7 cellular contexts compared by ENCODE assay signal in genomic region chrX:24146283-24146865, GRCh38. TPM values are rescaled to one million over a fixed set of nuclear protein-coding genes. Genes with fewer than 3 reads are reported as not detected.
A peak's percentile ranks its signal among the peaks of the same experiment; 100 is the strongest.
DNase-seq lines count a peak whose midpoint lies in the region; ATAC-seq and TF ChIP-seq lines count a peak whose summit lies in the region.

No MANE protein-coding gene starts in this region.

- H3K4me3 Mint-ChIP-seq in GM23338: no peak overlapping the region

- H3K27me3 Mint-ChIP-seq in GM23338 (ENCODE audit: insufficient read depth, low read depth, poor library complexity): no peaks in the 10 kb centered on the region

- DNase-seq in GM23338 (ENCODE audit: low spot score) (no peak), Panc1 (ENCODE audit: low read depth, low spot score) (no peak), fibroblast of gingiva (ENCODE audit: low read depth) (peak; percentile 55), smooth muscle cell (lab: John Stamatoyannopoulos, UW; ENCODE audit: unreplicated experiment) (no peak)
- DNase-seq in activated CD4-positive, CD25-positive, alpha-beta regulatory T cell treated with anti-CD3 and anti-CD28 coated beads, Interleukin-2, amount 50 U/mL, for 72 hours: no peak

- H3K4me1 ChIP-seq in GM23338 (ENCODE audit: insufficient read depth): peaks cover 27% of the 10 kb centered on the region
- peaks cover 19% of the 10 kb centered on the region; the same call in 1 of the 2 replicates for H3K4me1 ChIP-seq in Panc1 (ENCODE audit: control insufficient read depth, insufficient read depth, low read length)
- H3K4me1 ChIP-seq in smooth muscle cell (ENCODE audit: low read depth): peaks cover 29% of the 10 kb centered on the region

- POLR2A ChIA-PET in Panc1 (lab: Charles Lee): interaction anchor here (0.7 kb wide), 1 partner anchor 322 kb away, joined by 5 read pairs; no protein-coding TSS in a partner anchor

- no TSS peak for BruUV-seq in Panc1 (replicated peaks; lab: Mats Ljungman, UMichigan)

- H3K9ac ChIP-seq in smooth muscle cell (ENCODE audit: low read depth): peak overlapping the region; percentile 48

- no peaks in the 10 kb centered on the region for H4K20me1 ChIP-seq in GM23338 (replicated peaks; ENCODE audit: insufficient read depth)
- peaks cover 10% of the 10 kb centered on the region for H4K20me1 ChIP-seq in smooth muscle cell (ENCODE audit: low read depth)

- in situ Hi-C loops in Panc1 (cut with HindIII; ENCODE audit: low pct_unique_long_range_greater_than_20kb, low sequenced_read_pairs): no loop called here

- H3K9me2 ChIP-seq in GM23338 (ENCODE audit: insufficient read depth): no peaks in the 10 kb centered on the region

- ATAC-seq in GM23338 (no peak), Panc1 (no peak), GM19035 (IDR thresholded peaks at IDR 0.05; ENCODE audit: unreplicated experiment) (no peak), HG03565 (IDR thresholded peaks at IDR 0.05; ENCODE audit: unreplicated experiment) (no peak)

- H3K79me2 ChIP-seq in GM23338 (replicated peaks; ENCODE audit: insufficient read depth) (peaks cover 9% of the 10 kb centered on the region), smooth muscle cell (ENCODE audit: low read depth) (peaks cover 10% of the 10 kb centered on the region)

- H3K4me2 ChIP-seq in GM23338: 0 out of 2 replicates have a peak overlapping the region, but pooled peaks have one; percentile 11
- peak overlapping the region; percentile 75 for H3K4me2 ChIP-seq in smooth muscle cell

- H3K36me3 Mint-ChIP-seq in GM23338 (ENCODE audit: low read depth): peaks cover 2% of the 10 kb centered on the region; the same call in 2 of the 3 replicates

- no peak overlapping the region for H3K4me3 ChIP-seq in GM23338
- peak overlapping the region; percentile 9 to 24; a peak in 2 of 4 replicates for H3K4me3 ChIP-seq in Panc1 (ENCODE audit: low read depth in 2 of 2, low read length in 2 of 2)
- H3K4me3 ChIP-seq in smooth muscle cell: peak overlapping the region; percentile 36

- H3K9me3 ChIP-seq in Panc1 (ENCODE audit: control insufficient read depth, insufficient read depth, low read depth, low read length) (no peaks in the 10 kb centered on the region), smooth muscle cell (replicated peaks; ENCODE audit: low read depth) (no peaks in the 10 kb centered on the region)

- no peaks in the 10 kb centered on the region for H3K36me3 ChIP-seq in GM23338 (ENCODE audit: insufficient read depth)
- H3K36me3 ChIP-seq in Panc1 (ENCODE audit: control insufficient read depth, insufficient read depth, low read length): no peaks in the 10 kb centered on the region
- no peaks in the 10 kb centered on the region for H3K36me3 ChIP-seq in smooth muscle cell (ENCODE audit: low read depth)

- no peak overlapping the region for H3K27ac Mint-ChIP-seq in GM23338

- TF ChIP-seq CTCF in GM23338 (conservative IDR thresholded peaks at IDR 0.05; ENCODE audit: low read depth in 2 of 2): no peak
- TF ChIP-seq CTCF in Panc1 (IDR thresholded peaks at IDR 0.05): no peak
- TF ChIP-seq CTCF in smooth muscle cell (IDR thresholded peaks at IDR 0.05; ENCODE audit: borderline replicate concordance, insufficient read depth, poor library complexity, severe bottlenecking): no peak

- H2AFZ ChIP-seq in GM23338: no peak overlapping the region
- H2AFZ ChIP-seq in smooth muscle cell (ENCODE audit: low read depth): peak overlapping the region; percentile 25

- peaks cover 6% of the 10 kb centered on the region; the same call in 1 of the 2 replicates for H3F3A ChIP-seq in GM23338 (replicated peaks; ENCODE audit: low read depth)
- H3F3A ChIP-seq in smooth muscle cell (ENCODE audit: low read depth): peaks cover 31% of the 10 kb centered on the region

- WGBS in smooth muscle cell (ENCODE audit: low lambda C conversion rate): 18% methylated on average over 6 of the region's 6 CpGs

- peaks cover 33% of the 10 kb centered on the region for H3K4me1 Mint-ChIP-seq in GM23338

- H3K27ac ChIP-seq in GM23338 (ENCODE audit: low read depth): no peak overlapping the region
- H3K27ac ChIP-seq in Panc1 (ENCODE audit: low read length): peak overlapping the region; percentile 92
- peak overlapping the region; percentile 98 for H3K27ac ChIP-seq in smooth muscle cell (ENCODE audit: low read depth)

- CTCF ChIA-PET in Panc1 (lab: Charles Lee): no interaction called here

- no peaks in the 10 kb centered on the region for H3K9me3 Mint-ChIP-seq in GM23338

- intact Hi-C loops in Panc1 (cut with micrococcal nuclease; ENCODE audit: unreplicated experiment): no loop called here

- H3K27me3 ChIP-seq in GM23338 (ENCODE audit: insufficient read depth) (no peaks in the 10 kb centered on the region), Panc1 (ENCODE audit: control insufficient read depth, insufficient read depth, low read length) (no peaks in the 10 kb centered on the region), smooth muscle cell (ENCODE audit: low read depth) (no peaks in the 10 kb centered on the region)

TF ChIP-seq in GM23338, 12 proteins besides CTCF, POLR2A, EP300 and RAD21 (continues in another document):
- TF ChIP-seq EZH2phosphoT487 (IDR thresholded peaks at IDR 0.05; ENCODE audit: unreplicated experiment): no peak
- no peak for TF ChIP-seq ETS1 (IDR thresholded peaks at IDR 0.05)
- TF ChIP-seq, protein P1, sequence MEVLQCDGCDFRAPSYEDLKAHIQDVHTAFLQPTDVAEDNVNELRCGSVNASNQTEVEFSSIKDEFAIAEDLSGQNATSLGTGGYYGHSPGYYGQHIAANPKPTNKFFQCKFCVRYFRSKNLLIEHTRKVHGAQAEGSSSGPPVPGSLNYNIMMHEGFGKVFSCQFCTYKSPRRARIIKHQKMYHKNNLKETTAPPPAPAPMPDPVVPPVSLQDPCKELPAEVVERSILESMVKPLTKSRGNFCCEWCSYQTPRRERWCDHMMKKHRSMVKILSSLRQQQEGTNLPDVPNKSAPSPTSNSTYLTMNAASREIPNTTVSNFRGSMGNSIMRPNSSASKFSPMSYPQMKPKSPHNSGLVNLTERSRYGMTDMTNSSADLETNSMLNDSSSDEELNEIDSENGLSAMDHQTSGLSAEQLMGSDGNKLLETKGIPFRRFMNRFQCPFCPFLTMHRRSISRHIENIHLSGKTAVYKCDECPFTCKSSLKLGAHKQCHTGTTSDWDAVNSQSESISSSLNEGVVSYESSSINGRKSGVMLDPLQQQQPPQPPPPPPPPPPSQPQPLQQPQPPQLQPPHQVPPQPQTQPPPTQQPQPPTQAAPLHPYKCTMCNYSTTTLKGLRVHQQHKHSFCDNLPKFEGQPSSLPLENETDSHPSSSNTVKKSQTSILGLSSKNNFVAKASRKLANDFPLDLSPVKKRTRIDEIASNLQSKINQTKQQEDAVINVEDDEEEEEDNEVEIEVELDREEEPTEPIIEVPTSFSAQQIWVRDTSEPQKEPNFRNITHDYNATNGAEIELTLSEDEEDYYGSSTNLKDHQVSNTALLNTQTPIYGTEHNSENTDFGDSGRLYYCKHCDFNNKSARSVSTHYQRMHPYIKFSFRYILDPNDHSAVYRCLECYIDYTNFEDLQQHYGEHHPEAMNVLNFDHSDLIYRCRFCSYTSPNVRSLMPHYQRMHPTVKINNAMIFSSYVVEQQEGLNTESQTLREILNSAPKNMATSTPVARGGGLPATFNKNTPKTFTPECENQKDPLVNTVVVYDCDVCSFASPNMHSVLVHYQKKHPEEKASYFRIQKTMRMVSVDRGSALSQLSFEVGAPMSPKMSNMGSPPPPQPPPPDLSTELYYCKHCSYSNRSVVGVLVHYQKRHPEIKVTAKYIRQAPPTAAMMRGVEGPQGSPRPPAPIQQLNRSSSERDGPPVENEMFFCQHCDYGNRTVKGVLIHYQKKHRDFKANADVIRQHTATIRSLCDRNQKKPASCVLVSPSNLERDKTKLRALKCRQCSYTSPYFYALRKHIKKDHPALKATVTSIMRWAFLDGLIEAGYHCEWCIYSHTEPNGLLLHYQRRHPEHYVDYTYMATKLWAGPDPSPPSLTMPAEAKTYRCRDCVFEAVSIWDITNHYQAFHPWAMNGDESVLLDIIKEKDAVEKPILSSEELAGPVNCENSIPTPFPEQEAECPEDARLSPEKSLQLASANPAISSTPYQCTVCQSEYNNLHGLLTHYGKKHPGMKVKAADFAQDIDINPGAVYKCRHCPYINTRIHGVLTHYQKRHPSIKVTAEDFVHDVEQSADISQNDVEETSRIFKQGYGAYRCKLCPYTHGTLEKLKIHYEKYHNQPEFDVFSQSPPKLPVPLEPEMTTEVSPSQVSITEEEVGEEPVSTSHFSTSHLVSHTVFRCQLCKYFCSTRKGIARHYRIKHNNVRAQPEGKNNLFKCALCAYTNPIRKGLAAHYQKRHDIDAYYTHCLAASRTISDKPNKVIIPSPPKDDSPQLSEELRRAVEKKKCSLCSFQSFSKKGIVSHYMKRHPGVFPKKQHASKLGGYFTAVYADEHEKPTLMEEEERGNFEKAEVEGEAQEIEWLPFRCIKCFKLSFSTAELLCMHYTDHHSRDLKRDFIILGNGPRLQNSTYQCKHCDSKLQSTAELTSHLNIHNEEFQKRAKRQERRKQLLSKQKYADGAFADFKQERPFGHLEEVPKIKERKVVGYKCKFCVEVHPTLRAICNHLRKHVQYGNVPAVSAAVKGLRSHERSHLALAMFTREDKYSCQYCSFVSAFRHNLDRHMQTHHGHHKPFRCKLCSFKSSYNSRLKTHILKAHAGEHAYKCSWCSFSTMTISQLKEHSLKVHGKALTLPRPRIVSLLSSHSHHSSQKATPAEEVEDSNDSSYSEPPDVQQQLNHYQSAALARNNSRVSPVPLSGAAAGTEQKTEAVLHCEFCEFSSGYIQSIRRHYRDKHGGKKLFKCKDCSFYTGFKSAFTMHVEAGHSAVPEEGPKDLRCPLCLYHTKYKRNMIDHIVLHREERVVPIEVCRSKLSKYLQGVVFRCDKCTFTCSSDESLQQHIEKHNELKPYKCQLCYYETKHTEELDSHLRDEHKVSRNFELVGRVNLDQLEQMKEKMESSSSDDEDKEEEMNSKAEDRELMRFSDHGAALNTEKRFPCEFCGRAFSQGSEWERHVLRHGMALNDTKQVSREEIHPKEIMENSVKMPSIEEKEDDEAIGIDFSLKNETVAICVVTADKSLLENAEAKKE (CRISPR knock-in tag; IDR thresholded peaks at IDR 0.05): no peak
- TF ChIP-seq EZH2 (IDR thresholded peaks at IDR 0.05; ENCODE audit: low read depth, unreplicated experiment): no peak
- TF ChIP-seq STAT1 (IDR thresholded peaks at IDR 0.05; ENCODE audit: unreplicated experiment): no peak

RNA-seq across cellular contexts. Expression of gene ZFX, which starts 3.2 kb away (rescaled TPM):
- total RNA-seq in GM23338 (2014; rRNA removed; shearing (Covaris generic)): 15.4 and 15.9 TPM in 2 replicates
- 8.3 and 11.0 TPM in 2 replicates for polyA plus RNA-seq in GM23338 (2016; fragmentation: Nextera tagmentation; extraction: Ambion mirVana)
- 38.7 TPM for total RNA-seq in Panc1 (2021; ENCODE audit: unreplicated experiment)
- polyA plus RNA-seq in Panc1 (2012; ENCODE audit: insufficient read length): 8.8 TPM
- total RNA-seq in smooth muscle cell: 52.9 and 128 TPM in 2 replicates
- 17.1 and 31.5 TPM in 2 replicates for polyA plus RNA-seq in smooth muscle cell
